ENCODE assay signal across 1 cellular context in genomic region chr10:103443475-103444185, GRCh38.
TF ChIP-seq lines count a peak whose summit lies in the region.

No MANE protein-coding gene starts in this region.

TF ChIP-seq in HepG2, 621 proteins besides CTCF, POLR2A, EP300 and RAD21:
- TF ChIP-seq ATF7 (IDR thresholded peaks at IDR 0.05), result no peak
- no peak for TF ChIP-seq ATF7 (CRISPR knock-in tag; IDR thresholded peaks at IDR 0.05)
- TF ChIP-seq KLF6 (CRISPR knock-in tag; IDR thresholded peaks at IDR 0.05), result no peak
- no peak for TF ChIP-seq ZNF281 (CRISPR knock-in tag; IDR thresholded peaks at IDR 0.05; ENCODE audit: borderline replicate concordance)
- TF ChIP-seq SALL2 (CRISPR knock-in tag; IDR thresholded peaks at IDR 0.05), result no peak
- TF ChIP-seq, protein P1, sequence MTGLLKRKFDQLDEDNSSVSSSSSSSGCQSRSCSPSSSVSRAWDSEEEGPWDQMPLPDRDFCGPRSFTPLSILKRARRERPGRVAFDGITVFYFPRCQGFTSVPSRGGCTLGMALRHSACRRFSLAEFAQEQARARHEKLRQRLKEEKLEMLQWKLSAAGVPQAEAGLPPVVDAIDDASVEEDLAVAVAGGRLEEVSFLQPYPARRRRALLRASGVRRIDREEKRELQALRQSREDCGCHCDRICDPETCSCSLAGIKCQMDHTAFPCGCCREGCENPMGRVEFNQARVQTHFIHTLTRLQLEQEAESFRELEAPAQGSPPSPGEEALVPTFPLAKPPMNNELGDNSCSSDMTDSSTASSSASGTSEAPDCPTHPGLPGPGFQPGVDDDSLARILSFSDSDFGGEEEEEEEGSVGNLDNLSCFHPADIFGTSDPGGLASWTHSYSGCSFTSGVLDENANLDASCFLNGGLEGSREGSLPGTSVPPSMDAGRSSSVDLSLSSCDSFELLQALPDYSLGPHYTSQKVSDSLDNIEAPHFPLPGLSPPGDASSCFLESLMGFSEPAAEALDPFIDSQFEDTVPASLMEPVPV (CRISPR knock-in tag; IDR thresholded peaks at IDR 0.05), result no peak
- TF ChIP-seq E2F2 (CRISPR knock-in tag; IDR thresholded peaks at IDR 0.05; ENCODE audit: borderline replicate concordance), result no peak
- no peak for TF ChIP-seq ZSCAN25 (CRISPR knock-in tag; IDR thresholded peaks at IDR 0.05)
- no peak for TF ChIP-seq BORCS8-MEF2B (CRISPR knock-in tag; IDR thresholded peaks at IDR 0.05)
